8 cellular contexts compared by ENCODE assay signal in the genomic region with DNA sequence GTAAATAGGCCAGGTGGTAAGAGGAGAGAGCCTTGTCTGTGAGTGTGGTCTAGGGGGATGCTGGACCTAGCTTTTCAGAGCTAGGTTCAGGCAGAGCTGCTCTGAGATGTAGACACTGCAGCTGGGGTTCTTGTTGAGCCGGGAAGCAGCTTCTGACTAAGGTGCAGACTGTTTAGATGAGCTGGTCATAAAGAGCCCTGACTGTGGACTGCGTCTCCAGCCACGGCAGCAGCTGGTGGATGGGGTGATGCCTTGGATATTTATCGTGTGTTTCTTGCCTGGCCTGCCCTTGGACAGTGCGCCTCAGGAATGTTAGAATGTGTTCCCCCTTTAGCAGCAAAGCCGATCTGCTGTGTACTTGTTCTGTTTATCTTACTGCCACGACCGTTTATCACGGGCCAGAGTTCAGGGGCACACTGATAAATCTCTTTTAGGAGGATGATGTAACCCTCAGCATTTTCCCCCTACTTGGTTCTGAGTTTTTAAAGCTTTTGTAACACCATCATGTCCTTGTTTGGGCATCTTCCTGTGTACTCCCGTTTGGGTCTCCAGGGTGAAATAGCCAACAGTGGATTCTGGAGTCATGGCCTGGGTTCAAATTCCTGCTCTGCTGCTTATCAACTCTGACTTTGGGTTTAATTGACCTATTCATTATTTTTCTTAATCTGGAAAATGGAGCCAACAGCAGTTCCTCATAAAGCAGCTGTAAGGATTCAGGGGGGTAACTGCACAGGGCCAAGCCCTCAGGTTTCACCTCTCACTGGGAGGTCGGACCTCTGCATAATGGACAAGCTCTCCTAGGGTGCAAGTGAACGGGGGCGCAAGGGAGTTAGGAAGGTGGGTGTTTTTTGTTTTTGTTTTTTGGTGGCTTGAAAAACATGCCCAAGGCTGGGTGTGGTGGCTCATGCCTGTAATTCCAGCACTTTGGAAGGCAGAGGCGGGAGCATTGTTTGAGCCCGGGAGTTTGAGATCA. TPM values are rescaled to one million over a fixed set of nuclear protein-coding genes. Genes with fewer than 3 reads are reported as not detected.
DNase-seq lines count a peak whose midpoint lies in the region; ATAC-seq and TF ChIP-seq lines count a peak whose summit lies in the region.

No MANE protein-coding gene starts in this region.

- H3K27me3 ChIP-seq in HUES48 (ENCODE audit: control insufficient read depth, insufficient read depth, low read length) (no peaks in the 10 kb centered on the region), adrenal gland (no peaks in the 10 kb centered on the region), iPS-15b (ENCODE audit: control insufficient read depth, insufficient read depth, low read length) (no peaks in the 10 kb centered on the region), subcutaneous abdominal adipose tissue (ENCODE audit: control insufficient read depth in 5 of 5, insufficient read depth in 4 of 5, low read length in 5 of 5) (no peaks in the 10 kb centered on the region)

- H3K4me3 ChIP-seq in HUES48 (ENCODE audit: low read depth, low read length) = no peak overlapping the region
- no peak overlapping the region for H3K4me3 ChIP-seq in adrenal gland
- H3K4me3 ChIP-seq in iPS-15b (ENCODE audit: low read depth, low read length) = no peak overlapping the region
- peak overlapping the region in 1 of 5 donors; percentile 6 for H3K4me3 ChIP-seq in subcutaneous abdominal adipose tissue (ENCODE audit: low read depth in 1 of 5, low read length in 5 of 5)

- H3K27ac ChIP-seq in HUES48 (ENCODE audit: low read depth, low read length) (peak overlapping the region; percentile 52), adrenal gland (peak overlapping the region; percentile 64 to 89 (median 77)), subcutaneous abdominal adipose tissue (ENCODE audit: low read depth, low read length) (peak overlapping the region; percentile 21)

- TF ChIP-seq CTCF in adrenal gland (IDR thresholded peaks at IDR 0.05) = no peak

- no peaks in the 10 kb centered on the region for H3K36me3 ChIP-seq in HUES48 (ENCODE audit: control insufficient read depth, insufficient read depth, low read length)
- no peaks in the 10 kb centered on the region for H3K36me3 ChIP-seq in adrenal gland (replicated peaks in 1 of 2)
- no peaks in the 10 kb centered on the region for H3K36me3 ChIP-seq in iPS-15b (ENCODE audit: control insufficient read depth, insufficient read depth, low read length)
- no peaks in the 10 kb centered on the region for H3K36me3 ChIP-seq in subcutaneous abdominal adipose tissue (ENCODE audit: control insufficient read depth in 5 of 5, insufficient read depth in 5 of 5, low read length in 5 of 5)

- no peaks in the 10 kb centered on the region for H3K9me3 ChIP-seq in HUES48 (ENCODE audit: control insufficient read depth, insufficient read depth, low read length)
- H3K9me3 ChIP-seq in adrenal gland (replicated peaks in 1 of 3) = no peaks in the 10 kb centered on the region
- no peaks in the 10 kb centered on the region for H3K9me3 ChIP-seq in iPS-15b (ENCODE audit: control insufficient read depth, insufficient read depth, low read length)
- no peaks in the 10 kb centered on the region for H3K9me3 ChIP-seq in subcutaneous abdominal adipose tissue (ENCODE audit: control insufficient read depth in 5 of 5, low read length in 5 of 5)

- peak; percentile 52 to 90 for TF ChIP-seq POLR2A in adrenal gland (IDR thresholded peaks at IDR 0.05)

- H3K4me1 ChIP-seq in HUES48 (ENCODE audit: control insufficient read depth, insufficient read depth, low read length) (peaks cover 46% of the 10 kb centered on the region), adrenal gland (replicated peaks in 1 of 2) (peaks cover 20 to 34% of the 10 kb centered on the region in 2 donors), iPS-15b (ENCODE audit: control insufficient read depth, insufficient read depth, low read length) (peaks cover 41% of the 10 kb centered on the region), subcutaneous abdominal adipose tissue (ENCODE audit: control insufficient read depth in 5 of 5, insufficient read depth in 5 of 5, low read length in 5 of 5) (peaks cover 14 to 36% (median 25%) of the 10 kb centered on the region in 5 donors)

- intact Hi-C loops in adrenal gland (cut with DNase I) = no loop called here
- intact Hi-C loops in head of caudate nucleus (cut with DNase I) = no loop called here

- WGBS in adrenal gland, 4 donors = 33 to 39% (median 36%) methylated on average over 15 of the region's 15 CpGs

- DNase-seq in adrenal gland = peak; percentile 54 to 94 (median 91)
- DNase-seq in head of caudate nucleus = no peak
- DNase-seq in middle frontal gyrus (ENCODE audit: extremely low spot score, low spot score) = no peak

- H3K9ac ChIP-seq in HUES48 (ENCODE audit: low read depth, low read length) (peak overlapping the region; percentile 27), iPS-15b (ENCODE audit: low read depth, low read length) (peak overlapping the region; percentile 26), subcutaneous abdominal adipose tissue (ENCODE audit: low read length in 5 of 5) (peak overlapping the region in 1 of 5 donors; percentile 35)

- ATAC-seq in GM19351 (IDR thresholded peaks at IDR 0.05; ENCODE audit: unreplicated experiment) = no peak
- ATAC-seq in GM19455 (IDR thresholded peaks at IDR 0.05; ENCODE audit: unreplicated experiment) = no peak

RNA-seq across cellular contexts. Expression of a gene that starts 51.4 kb away (rescaled TPM):
- 100 to 1,000 TPM in 6 of 8 donors, 10 to 100 TPM in 2; 84.6 to 278 (median 120) TPM for total RNA-seq in adrenal gland
- 100 to 1,000 TPM in 2 of 3 donors, 10 to 100 TPM in 1; 94.9 to 174 (median 138) TPM for polyA plus RNA-seq in adrenal gland

Comparison
In these comparisons a context has a peak if more than half of its experiments do, and no peak if none do; other contexts are left out.
1. H3K27ac ChIP-seq: peak in every context shown above with its lines; median percentile 77 in adrenal gland; 52 in HUES48; 21 in subcutaneous abdominal adipose tissue.
2. DNase-seq: peak in adrenal gland (7 of 7); none in head of caudate nucleus (0 of 42) and middle frontal gyrus (single experiment).